8 cellular contexts compared by ENCODE assay signal in genomic region chr5:143355710-143356109, GRCh38. TPM values are rescaled to one million over a fixed set of nuclear protein-coding genes. Genes with fewer than 3 reads are reported as not detected.
DNase-seq lines count a peak whose midpoint lies in the region; ATAC-seq and TF ChIP-seq lines count a peak whose summit lies in the region.

No MANE protein-coding gene starts in this region.

- no peak overlapping the region for H3K4me3 ChIP-seq in coronary artery
- H3K4me3 ChIP-seq in mucosa of descending colon, result no peak overlapping the region
- no peak overlapping the region for H3K4me3 ChIP-seq in tibial artery

- no peaks in the 10 kb centered on the region for H3K36me3 ChIP-seq in mucosa of descending colon (ENCODE audit: low read depth)
- H3K36me3 ChIP-seq in tibial artery, result no peaks in the 10 kb centered on the region

- ATAC-seq in mucosa of descending colon, result peak; percentile 71
- ATAC-seq in GM18511 (IDR thresholded peaks at IDR 0.05; ENCODE audit: unreplicated experiment), result no peak
- no peak for ATAC-seq in HG02763 (IDR thresholded peaks at IDR 0.05; ENCODE audit: unreplicated experiment)

- H3K9me3 ChIP-seq in mucosa of descending colon, result no peaks in the 10 kb centered on the region
- no peaks in the 10 kb centered on the region for H3K9me3 ChIP-seq in tibial artery

- peak overlapping the region; percentile 30 to 42 for H3K27ac ChIP-seq in coronary artery
- H3K27ac ChIP-seq in tibial artery, result peak overlapping the region; percentile 14 to 21

- no peaks in the 10 kb centered on the region for H3K27me3 ChIP-seq in tibial artery

- H3K4me1 ChIP-seq in mucosa of descending colon (ENCODE audit: low read depth), result peaks cover 9% of the 10 kb centered on the region
- H3K4me1 ChIP-seq in tibial artery, result peaks cover 0 to 75% (median 39%) of the 10 kb centered on the region in 4 donors

- DNase-seq in DMS 273 treated with DMSO at 0.1 percent for 48 hours (lab: John Stamatoyannopoulos, UW) (peak; percentile 89), LoVo (ENCODE audit: low spot score) (peak; percentile 95), T-helper 9 cell (peak; percentile 58), coronary artery (ENCODE audit: low spot score) (no peak), mucosa of descending colon (peak in 2 of 3 donors; percentile 21 to 52), tibial artery (peak in 1 of 2 donors; percentile 61)

- intact Hi-C loops in mucosa of descending colon (cut with DNase I, micrococcal nuclease) (no loop called here), tibial artery (cut with DNase I; ENCODE audit: low total_unique reads) (no loop called here)

- no peak for TF ChIP-seq CTCF in coronary artery (IDR thresholded peaks at IDR 0.05)
- TF ChIP-seq CTCF in mucosa of descending colon (IDR thresholded peaks at IDR 0.05), result no peak
- TF ChIP-seq CTCF in tibial artery (IDR thresholded peaks at IDR 0.05), result no peak

RNA-seq across cellular contexts. Expression of gene NR3C1, which starts 47.8 kb away (rescaled TPM):
- total RNA-seq in mucosa of descending colon, result 10 to 100 TPM; 25.6 to 59.0 (median 27.7) TPM
